Comparison of ENCODE assay signal across 17 cellular contexts in the genomic region with DNA sequence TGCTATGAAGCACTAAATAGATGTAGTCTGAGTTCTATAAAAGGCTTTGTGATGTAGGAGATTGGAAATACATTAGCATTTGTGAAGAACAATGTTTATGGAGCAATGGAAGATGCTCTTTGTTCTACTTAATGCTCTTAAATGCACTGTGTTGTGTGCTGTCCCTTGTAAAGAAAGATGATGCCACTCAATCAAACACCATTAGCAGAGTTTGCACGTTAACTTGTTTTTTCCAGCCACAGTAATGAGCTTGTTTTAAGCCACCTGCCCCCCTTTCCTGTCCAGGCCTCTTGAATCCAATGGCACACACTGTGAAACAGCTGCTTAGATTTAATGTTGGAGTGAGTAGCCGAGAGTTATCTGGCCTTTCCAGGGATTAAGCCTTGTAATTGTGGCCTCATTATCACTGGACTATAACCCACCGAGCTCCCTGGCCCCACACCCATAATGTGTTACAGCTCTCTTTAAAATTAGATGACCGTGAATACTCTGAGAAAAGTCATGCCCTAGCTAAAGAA.
DNase-seq lines count a peak whose midpoint lies in the region; ATAC-seq and TF ChIP-seq lines count a peak whose summit lies in the region.
"Had no signal": no experiment of that assay in that cellular context is flagged by ENCODE, and none has a peak within 500 bp of the region (broad histone marks: within the 10 kb centered on the region; RNA-seq: fewer than 3 reads in every experiment).

No MANE protein-coding gene starts in this region.

- no peaks in the 10 kb centered on the region for H3K27me3 ChIP-seq in WERI-Rb-1 (ENCODE audit: insufficient read depth, low read depth, severe bottlenecking)
- H3K27me3 ChIP-seq: right lobe of liver had no signal

- no peaks in the 10 kb centered on the region for H3K36me3 ChIP-seq in WERI-Rb-1
- H3K36me3 ChIP-seq: right lobe of liver had no signal

- DNase-seq in COR-L47 (lab: John Stamatoyannopoulos, UW) = peak; percentile 6
- DNase-seq in NCI-H1092 (lab: John Stamatoyannopoulos, UW) = peak; percentile 86
- DNase-seq in NCI-H2171 (lab: John Stamatoyannopoulos, UW) = peak; percentile 3
- DNase-seq in WERI-Rb-1 = peak; percentile 89
- DNase-seq in SW480 (ENCODE audit: low spot score) = no peak
- DNase-seq in GF-D8 (lab: John Stamatoyannopoulos, UW) = no peak
- DNase-seq: ACHN; activated B cell treated with CpG ODN at 0.5 μM for 24 hours; CD8-positive, alpha-beta T cell; endodermal cell; hypothalamus; left cardiac atrium; right lobe of liver; substantia nigra; T-helper 17 cell had no signal

- TF ChIP-seq CTCF in WERI-Rb-1 (IDR thresholded peaks at IDR 0.05; ENCODE audit: low read depth, low read length) = no peak

- ATAC-seq in HG03460 (IDR thresholded peaks at IDR 0.05; ENCODE audit: unreplicated experiment) (no peak), HG03342 (IDR thresholded peaks at IDR 0.05; ENCODE audit: unreplicated experiment) (no peak)
- ATAC-seq: CD8-positive, alpha-beta T cell; left cardiac atrium; right lobe of liver; T-helper 17 cell had no signal

- peaks cover 8% of the 10 kb centered on the region for H3K9me3 ChIP-seq in WERI-Rb-1 (ENCODE audit: severe bottlenecking)
- H3K9me3 ChIP-seq: right lobe of liver had no signal

- peak overlapping the region; percentile 83 for H3K27ac ChIP-seq in WERI-Rb-1
- H3K27ac ChIP-seq: right lobe of liver had no signal

- peak overlapping the region; percentile 11; the same call in 1 of the 2 replicates for H3K4me3 ChIP-seq in WERI-Rb-1 (ENCODE audit: low read depth, low read length)
- H3K4me3 ChIP-seq: right lobe of liver had no signal

Comparison
In these comparisons a context has a peak if more than half of its experiments do, and no peak if none do; other contexts are left out.
1. DNase-seq: peak in COR-L47 (single experiment), NCI-H1092 (single experiment), NCI-H2171 (single experiment) and WERI-Rb-1 (single experiment); none in SW480 (single experiment) and GF-D8 (single experiment).